20 cellular contexts compared by ENCODE assay signal in genomic region chr6:160103825-160104100, GRCh38. TPM values are rescaled to one million over a fixed set of nuclear protein-coding genes. Genes with fewer than 3 reads are reported as not detected.
"Had no signal": no experiment of that assay in that cellular context is flagged by ENCODE, and none has a peak within 500 bp of the region (broad histone marks: within the 10 kb centered on the region; RNA-seq: fewer than 3 reads in every experiment).

No MANE protein-coding gene starts in this region.

- H3K36me3 ChIP-seq: breast epithelium had no signal

- H3K4me1 ChIP-seq: breast epithelium, SJCRH30 had no signal

- H3K27ac Mint-ChIP-seq: activated CD4-positive, alpha-beta memory T cell treated with anti-CD3 and anti-CD28 coated beads, Interleukin-2, amount 10 ng/mL, durations not matched to agents 7 days and 5 days; activated naive CD4-positive, alpha-beta T cell treated with anti-CD3 and anti-CD28 coated beads for 36 hours; activated naive CD8-positive, alpha-beta T cell had no signal

- H3K27ac ChIP-seq: breast epithelium, Peyer's patch, RWPE1, SJCRH30, VCaP had no signal

- H3K27me3 Mint-ChIP-seq: activated CD4-positive, alpha-beta memory T cell treated with anti-CD3 and anti-CD28 coated beads, Interleukin-2, amount 10 ng/mL, durations not matched to agents 7 days and 5 days; activated naive CD8-positive, alpha-beta T cell; activated T-helper 17 cell treated with anti-CD3 and anti-CD28 coated beads, Interleukin-2, amount 50 U/mL, for 72 hours had no signal

- H3K9me3 Mint-ChIP-seq: activated CD4-positive, alpha-beta memory T cell treated with anti-CD3 and anti-CD28 coated beads, Interleukin-2, amount 10 ng/mL, durations not matched to agents 7 days and 5 days; activated naive CD4-positive, alpha-beta T cell treated with anti-CD3 and anti-CD28 coated beads for 36 hours; activated T-helper 17 cell treated with anti-CD3 and anti-CD28 coated beads, Interleukin-2, amount 50 U/mL, for 72 hours had no signal

- H3K4me3 Mint-ChIP-seq: activated CD4-positive, alpha-beta memory T cell treated with anti-CD3 and anti-CD28 coated beads, Interleukin-2, amount 10 ng/mL, durations not matched to agents 7 days and 5 days; activated naive CD4-positive, alpha-beta T cell treated with anti-CD3 and anti-CD28 coated beads for 36 hours; activated naive CD8-positive, alpha-beta T cell; activated T-helper 17 cell treated with anti-CD3 and anti-CD28 coated beads, Interleukin-2, amount 50 U/mL, for 72 hours had no signal

- H3K4me3 ChIP-seq: breast epithelium, Peyer's patch, SJCRH30 had no signal

- DNase-seq: activated CD4-positive, alpha-beta T cell treated with anti-CD3 and anti-CD28 coated beads, Interleukin-2, amount 50 U/mL, for 1 hour; activated CD4-positive, CD25-positive, alpha-beta regulatory T cell; activated gamma-delta T cell; activated T-cell treated with anti-CD3 and anti-CD28 coated beads for 4 hours; amygdala; NCI-H1436 treated with DMSO at 0.1 percent for 48 hours; NCI-H187; NCI-H2081; NCI-H446; Right ventricle myocardium superior had no signal

- H3K27me3 ChIP-seq: breast epithelium, Peyer's patch, SJCRH30 had no signal

- H3K9me3 ChIP-seq: breast epithelium, Peyer's patch, SJCRH30, SK-N-SH had no signal

RNA-seq across cellular contexts. Expression of gene SLC22A1, which starts 17.9 kb away (rescaled TPM):
- total RNA-seq: activated naive CD4-positive, alpha-beta T cell treated with anti-CD3 and anti-CD28 coated beads for 36 hours had no signal
